9 cellular contexts compared by ENCODE assay signal in the genomic region with DNA sequence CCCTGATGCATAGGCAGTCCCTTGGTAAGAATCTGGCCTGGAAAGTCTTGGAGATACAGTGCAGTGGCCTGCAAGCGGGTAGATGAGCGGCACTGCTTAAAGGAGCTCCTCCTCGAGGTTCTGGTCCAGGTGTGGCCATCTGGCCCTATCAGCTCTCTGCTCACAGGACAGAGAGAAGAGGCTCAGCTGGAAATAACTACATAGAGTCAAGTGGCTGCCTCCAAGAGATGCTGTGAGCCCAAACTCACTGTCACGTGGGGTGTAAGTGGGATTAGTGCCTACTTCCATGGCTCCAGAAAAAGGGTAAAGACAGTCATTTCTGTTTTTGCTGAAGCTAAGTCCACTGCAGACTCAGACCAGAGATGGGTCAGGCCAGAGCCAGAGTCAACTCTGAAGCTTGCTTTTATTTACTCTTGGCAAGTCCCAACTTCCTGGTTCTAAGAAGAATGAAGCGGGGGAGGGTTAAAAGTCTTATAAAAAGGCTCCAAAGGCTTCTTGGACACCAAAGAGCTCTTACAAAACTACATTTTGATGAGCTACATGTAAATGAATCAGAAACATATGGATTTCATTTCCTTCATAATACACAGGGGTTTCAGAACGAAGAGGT.
DNase-seq lines count a peak whose midpoint lies in the region; ATAC-seq and TF ChIP-seq lines count a peak whose summit lies in the region.
"Had no signal": no experiment of that assay in that cellular context is flagged by ENCODE, and none has a peak within 500 bp of the region (broad histone marks: within the 10 kb centered on the region; RNA-seq: fewer than 3 reads in every experiment).

No MANE protein-coding gene starts in this region.

- peaks cover 10% of the 10 kb centered on the region for H3K4me1 ChIP-seq in testis

- no peak for TF ChIP-seq POLR2A in testis (IDR thresholded peaks at IDR 0.05)

- H3K4me3 Mint-ChIP-seq in chondrocyte (ENCODE audit: unreplicated experiment), result no peak overlapping the region

- H3K27ac ChIP-seq in testis, result peak overlapping the region in 1 of 2 donors; percentile 23
- no peak overlapping the region for H3K27ac ChIP-seq in WERI-Rb-1

- WGBS in testis, 2 donors, result 54 to 78% methylated on average over 5 to 6 of the region's 6 CpGs

- H3K4me1 Mint-ChIP-seq in chondrocyte (ENCODE audit: low read depth), result peaks cover 38% of the 10 kb centered on the region

- ATAC-seq in HG02678 (IDR thresholded peaks at IDR 0.05; ENCODE audit: unreplicated experiment) (no peak), HG03460 (IDR thresholded peaks at IDR 0.05; ENCODE audit: unreplicated experiment) (no peak)

- H3K9me3 Mint-ChIP-seq in chondrocyte (ENCODE audit: low read depth), result peaks cover 4% of the 10 kb centered on the region

- no peak for TF ChIP-seq CTCF in LNCaP clone FGC (IDR thresholded peaks at IDR 0.05; ENCODE audit: control insufficient read depth, extremely low read depth, insufficient read depth)
- no peak for TF ChIP-seq CTCF in chondrocyte (IDR thresholded peaks at IDR 0.05)
- TF ChIP-seq CTCF in testis (IDR thresholded peaks at IDR 0.05), result no peak
- TF ChIP-seq CTCF in WERI-Rb-1 (IDR thresholded peaks at IDR 0.05; ENCODE audit: low read depth, low read length), result no peak

- intact Hi-C loops in testis (cut with DNase I; ENCODE audit: low total_unique reads), result no loop called here

- H3K27me3 Mint-ChIP-seq in chondrocyte (ENCODE audit: low read depth), result no peaks in the 10 kb centered on the region

- H3K4me3 ChIP-seq in LNCaP clone FGC (ENCODE audit: low read depth, low read length) (no peak overlapping the region), testis (no peak overlapping the region), WERI-Rb-1 (ENCODE audit: low read depth, low read length) (no peak overlapping the region)

- H3K9me3 ChIP-seq in testis (no peaks in the 10 kb centered on the region), WERI-Rb-1 (ENCODE audit: severe bottlenecking) (no peaks in the 10 kb centered on the region)

- H3K36me3 ChIP-seq in testis (ENCODE audit: low read depth, missing control alignments), result no peaks in the 10 kb centered on the region
- H3K36me3 ChIP-seq in WERI-Rb-1, result no peaks in the 10 kb centered on the region

- peak overlapping the region; percentile 86 for H3K27ac Mint-ChIP-seq in chondrocyte (ENCODE audit: unreplicated experiment)

- peaks cover 2% of the 10 kb centered on the region for H3K36me3 Mint-ChIP-seq in chondrocyte (ENCODE audit: low read depth)

- peak; percentile 79 for DNase-seq in LNCaP clone FGC (ENCODE audit: low read depth)
- DNase-seq in chondrocyte (ENCODE audit: low spot score), result no peak
- peak; percentile 41 for DNase-seq in kidney tubule cell (ENCODE audit: low spot score)
- peak; percentile 21 for DNase-seq in testis
- no peak for DNase-seq in activated T-cell treated with anti-CD3 and anti-CD28 coated beads for 4 hours
- DNase-seq in WERI-Rb-1, result no peak
- DNase-seq: activated CD4-positive, alpha-beta T cell treated with anti-CD3 and anti-CD28 coated beads for 1 hour had no signal

- H3K27me3 ChIP-seq in testis (no peaks in the 10 kb centered on the region), WERI-Rb-1 (ENCODE audit: insufficient read depth, low read depth, severe bottlenecking) (no peaks in the 10 kb centered on the region)

Comparison
In these comparisons a context has a peak if more than half of its experiments do, and no peak if none do; other contexts are left out.
1. DNase-seq: peak in LNCaP clone FGC (single experiment), kidney tubule cell (single experiment) and testis (single experiment); none in chondrocyte (single experiment), activated T-cell treated with anti-CD3 and anti-CD28 coated beads for 4 hours (single experiment) and WERI-Rb-1 (single experiment).